ENCODE assay signal across 8 cellular contexts in genomic region chr17:3965123-3965800, GRCh38. TPM values are rescaled to one million over a fixed set of nuclear protein-coding genes. Genes with fewer than 3 reads are reported as not detected.
DNase-seq lines count a peak whose midpoint lies in the region; ATAC-seq, FAIRE-seq and TF ChIP-seq lines count a peak whose summit lies in the region.

No MANE protein-coding gene starts in this region.

- H3K4me3 ChIP-seq in HUES48 (ENCODE audit: low read depth, low read length) (peak overlapping the region; percentile 65), uterus (peak overlapping the region; percentile 22 to 31)

- H3K4me1 ChIP-seq in HUES48 (ENCODE audit: control insufficient read depth, insufficient read depth, low read length) (peaks cover 17% of the 10 kb centered on the region; the same call in 1 of the 2 replicates), uterus (peaks cover 0 to 13% of the 10 kb centered on the region in 2 donors)

- intact Hi-C loops in activated T-helper 1 cell treated with anti-CD3 and anti-CD28 coated beads, Interleukin-12 subunit alpha, Interleukin-12 subunit beta, Interleukin-2, Interleukin-4 antibody, amounts not matched to agents 30 ng/mL and 10 ng/mL and 1 ng/mL, durations not matched to agents 14 hours and 24 hours and 36 hours (cut with micrococcal nuclease), result loop anchor here (1.0 to 2.0 kb wide), 4 partner anchors 20 to 329 kb away; partner anchors contain the start of genes CTNS, CYB5D2, SHPK and ZZEF1
- intact Hi-C loops in posterior vena cava (cut with DNase I) (no loop called here), uterus (cut with DNase I; ENCODE audit: low total_unique reads) (no loop called here)

- POLR2A ChIA-PET in GM10248 (lab: Yijun Ruan, JAX), result interaction anchor here (0.5 to 1.1 kb wide), 4 partner anchors 9 to 178 kb away, joined by 3 read pairs; no protein-coding TSS in a partner anchor

- peak overlapping the region; percentile 88 for H3K4me3 Mint-ChIP-seq in activated T-helper 1 cell treated with anti-CD3 and anti-CD28 coated beads, Interleukin-12 subunit alpha, Interleukin-12 subunit beta, Interleukin-2, Interleukin-4 antibody, amounts not matched to agents 30 ng/mL and 10 ng/mL and 1 ng/mL, durations not matched to agents 14 hours and 24 hours and 36 hours
- peak overlapping the region; percentile 63 for H3K4me3 Mint-ChIP-seq in glutamatergic neuron (ENCODE audit: unreplicated experiment)

- H3K27me3 ChIP-seq in HUES48 (ENCODE audit: control insufficient read depth, insufficient read depth, low read length) (peaks cover 19% of the 10 kb centered on the region), uterus (no peaks in the 10 kb centered on the region)

- FAIRE-seq in RCC 7860 (lab: Jason Lieb, UNC), result no peak

- TF ChIP-seq CTCF in GM10248 (IDR thresholded peaks at IDR 0.05; ENCODE audit: control extremely low read depth, extremely low read depth, low read depth, missing control alignments) (peak; percentile 26), glutamatergic neuron (IDR thresholded peaks at IDR 0.05; ENCODE audit: partially characterized antibody, unreplicated experiment) (no peak), uterus (IDR thresholded peaks at IDR 0.05) (no peak)

- H3K27me3 Mint-ChIP-seq in activated T-helper 1 cell treated with anti-CD3 and anti-CD28 coated beads, Interleukin-12 subunit alpha, Interleukin-12 subunit beta, Interleukin-2, Interleukin-4 antibody, amounts not matched to agents 30 ng/mL and 10 ng/mL and 1 ng/mL, durations not matched to agents 14 hours and 24 hours and 36 hours (ENCODE audit: insufficient read depth), result no peaks in the 10 kb centered on the region
- peaks cover 7% of the 10 kb centered on the region for H3K27me3 Mint-ChIP-seq in glutamatergic neuron (ENCODE audit: unreplicated experiment)

- H3K36me3 ChIP-seq in HUES48 (ENCODE audit: control insufficient read depth, insufficient read depth, low read length) (no peaks in the 10 kb centered on the region), uterus (no peaks in the 10 kb centered on the region)

- DNase-seq in GM10248 (ENCODE audit: extremely low spot score) (peak; percentile 86), RCC 7860 (ENCODE audit: low spot score) (peak; percentile 5), glutamatergic neuron (peak; percentile 61), posterior vena cava (ENCODE audit: low spot score) (peak; percentile 91), uterus (no peak)
- DNase-seq in activated T-helper 1 cell treated with anti-CD3 and anti-CD28 coated beads, Interleukin-12 subunit alpha, Interleukin-12 subunit beta, Interleukin-2, Interleukin-4 antibody, amounts not matched to agents 30 ng/mL and 10 ng/mL and 1 ng/mL, durations not matched to agents 14 hours and 24 hours and 36 hours (ENCODE audit: low spot score), result peak; percentile 66

- H3K4me1 Mint-ChIP-seq in activated T-helper 1 cell treated with anti-CD3 and anti-CD28 coated beads, Interleukin-12 subunit alpha, Interleukin-12 subunit beta, Interleukin-2, Interleukin-4 antibody, amounts not matched to agents 30 ng/mL and 10 ng/mL and 1 ng/mL, durations not matched to agents 14 hours and 24 hours and 36 hours (ENCODE audit: low read depth), result peaks cover 38% of the 10 kb centered on the region
- peaks cover 16% of the 10 kb centered on the region for H3K4me1 Mint-ChIP-seq in glutamatergic neuron (ENCODE audit: low read depth, unreplicated experiment)

- peak overlapping the region; percentile 90 for H3K27ac Mint-ChIP-seq in activated T-helper 1 cell treated with anti-CD3 and anti-CD28 coated beads, Interleukin-12 subunit alpha, Interleukin-12 subunit beta, Interleukin-2, Interleukin-4 antibody, amounts not matched to agents 30 ng/mL and 10 ng/mL and 1 ng/mL, durations not matched to agents 14 hours and 24 hours and 36 hours
- H3K27ac Mint-ChIP-seq in glutamatergic neuron (ENCODE audit: unreplicated experiment), result peak overlapping the region; percentile 38

- H3K27ac ChIP-seq in HUES48 (ENCODE audit: low read depth, low read length) (no peak overlapping the region), uterus (peak overlapping the region; percentile 44 to 56)

- CTCF ChIA-PET in GM10248 (lab: Yijun Ruan, JAX), result interaction anchor here (0.7 to 2.9 kb wide), 15 partner anchors 8 to 228 kb away, joined by 3 to 17 read pairs (median 3); partner anchors contain the start of gene NCBP3

- no peak for TF ChIP-seq POLR2A in uterus (IDR thresholded peaks at IDR 0.05)

- H3K9ac ChIP-seq in HUES48 (ENCODE audit: low read depth, low read length), result 0 out of 2 replicates have a peak overlapping the region, but pooled peaks have one; percentile 10

- H3K36me3 Mint-ChIP-seq in activated T-helper 1 cell treated with anti-CD3 and anti-CD28 coated beads, Interleukin-12 subunit alpha, Interleukin-12 subunit beta, Interleukin-2, Interleukin-4 antibody, amounts not matched to agents 30 ng/mL and 10 ng/mL and 1 ng/mL, durations not matched to agents 14 hours and 24 hours and 36 hours (ENCODE audit: low read depth), result no peaks in the 10 kb centered on the region
- no peaks in the 10 kb centered on the region for H3K36me3 Mint-ChIP-seq in glutamatergic neuron (ENCODE audit: unreplicated experiment)

- ATAC-seq in GM18498 (IDR thresholded peaks at IDR 0.05; ENCODE audit: unreplicated experiment), result no peak

- no peaks in the 10 kb centered on the region for H3K9me3 ChIP-seq in HUES48 (ENCODE audit: control insufficient read depth, insufficient read depth, low read length)
- no peaks in the 10 kb centered on the region for H3K9me3 ChIP-seq in uterus

- no peaks in the 10 kb centered on the region for H3K9me3 Mint-ChIP-seq in activated T-helper 1 cell treated with anti-CD3 and anti-CD28 coated beads, Interleukin-12 subunit alpha, Interleukin-12 subunit beta, Interleukin-2, Interleukin-4 antibody, amounts not matched to agents 30 ng/mL and 10 ng/mL and 1 ng/mL, durations not matched to agents 14 hours and 24 hours and 36 hours
- H3K9me3 Mint-ChIP-seq in glutamatergic neuron (ENCODE audit: unreplicated experiment), result peaks cover 4% of the 10 kb centered on the region

RNA-seq across cellular contexts. Expression of gene ATP2A3, which starts 1.0 kb away (rescaled TPM):
- total RNA-seq in activated T-helper 1 cell treated with anti-CD3 and anti-CD28 coated beads, Interleukin-12 subunit alpha, Interleukin-12 subunit beta, Interleukin-2, Interleukin-4 antibody, amounts not matched to agents 30 ng/mL and 10 ng/mL and 1 ng/mL, durations not matched to agents 14 hours and 24 hours and 36 hours, result 107 and 111 TPM in 2 replicates
- total RNA-seq in glutamatergic neuron (ENCODE audit: unreplicated experiment) (97.8 TPM), posterior vena cava (10 to 100 TPM; 27.5 to 27.7 TPM), uterus (10 to 100 TPM in 3 of 4 donors, 1 to 10 TPM in 1; 5.7 to 33.6 (median 17.5) TPM)

RNA-seq across cellular contexts. Expression of gene P2RX1, which starts 49.0 kb away (rescaled TPM):
- total RNA-seq in activated T-helper 1 cell treated with anti-CD3 and anti-CD28 coated beads, Interleukin-12 subunit alpha, Interleukin-12 subunit beta, Interleukin-2, Interleukin-4 antibody, amounts not matched to agents 30 ng/mL and 10 ng/mL and 1 ng/mL, durations not matched to agents 14 hours and 24 hours and 36 hours, result 0.13 and 0.34 TPM in 2 replicates
- total RNA-seq in glutamatergic neuron (ENCODE audit: unreplicated experiment) (2.1 TPM), posterior vena cava (100 to 1,000 TPM in 1 of 2 donors, 10 to 100 TPM in 1; 71.0 to 115 TPM), uterus (10 to 100 TPM in 2 of 4 donors, 1 to 10 TPM in 2; 1.2 to 18.8 (median 9.9) TPM)

Comparison
In these comparisons a context has a peak if more than half of its experiments do, and no peak if none do; other contexts are left out.
1. DNase-seq: peak in GM10248 (single experiment), RCC 7860 (single experiment), activated T-helper 1 cell treated with anti-CD3 and anti-CD28 coated beads, Interleukin-12 subunit alpha, Interleukin-12 subunit beta, Interleukin-2, Interleukin-4 antibody, amounts not matched to agents 30 ng/mL and 10 ng/mL and 1 ng/mL, durations not matched to agents 14 hours and 24 hours and 36 hours (single experiment), glutamatergic neuron (single experiment) and posterior vena cava (single experiment); none in uterus (0 of 2).